Comparison of ENCODE assay signal across 21 cellular contexts in the genomic region with DNA sequence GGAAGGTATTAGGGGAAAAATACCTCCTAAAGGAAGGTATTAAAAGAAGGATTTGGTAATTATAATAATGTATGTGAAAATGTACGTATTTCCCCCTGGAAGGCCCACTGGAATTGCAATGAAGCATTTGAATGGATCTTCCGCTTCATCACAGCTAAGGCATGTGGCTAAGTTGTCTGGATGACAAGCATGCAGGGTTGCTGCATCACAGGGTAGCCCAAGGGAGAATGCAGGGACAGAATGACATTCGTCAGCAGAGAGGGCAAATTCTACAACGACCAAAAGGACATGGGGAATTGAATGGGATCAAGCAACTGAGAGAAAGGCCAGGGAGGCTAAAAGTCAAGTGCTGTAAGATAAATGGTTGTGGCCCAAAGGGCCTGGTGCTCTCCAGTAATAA.
DNase-seq lines count a peak whose midpoint lies in the region; ATAC-seq and TF ChIP-seq lines count a peak whose summit lies in the region.
"Had no signal": no experiment of that assay in that cellular context is flagged by ENCODE, and none has a peak within 500 bp of the region (broad histone marks: within the 10 kb centered on the region; RNA-seq: fewer than 3 reads in every experiment).

No MANE protein-coding gene starts in this region.

- H3K9me3 ChIP-seq in stomach, result no peaks in the 10 kb centered on the region
- H3K9me3 ChIP-seq: BLaER1, neutrophil had no signal

- no peaks in the 10 kb centered on the region for H3K27me3 Mint-ChIP-seq in neural crest cell (ENCODE audit: low read depth)
- H3K27me3 Mint-ChIP-seq: activated CD8-positive, alpha-beta T cell treated with anti-CD3 and anti-CD28 coated beads for 36 hours; activated naive CD8-positive, alpha-beta T cell treated with anti-CD3 and anti-CD28 coated beads, Interleukin-2, amount 10 ng/mL, durations not matched to agents 7 days and 5 days; central memory CD8-positive, alpha-beta T cell; IgD-negative memory B cell; memory B cell had no signal

- no peaks in the 10 kb centered on the region for H3K4me1 ChIP-seq in stomach

- DNase-seq in Daoy (ENCODE audit: low read depth) (peak; percentile 12), M059J (ENCODE audit: low read depth) (peak; percentile 57), glomerular visceral epithelial cell (ENCODE audit: extremely low spot score) (peak; percentile 45), neural crest cell (ENCODE audit: low read depth, low spot score) (no peak), stomach (no peak), GF-D8 (lab: John Stamatoyannopoulos, UW) (no peak), NCI-H2081 treated with DMSO at 0.1 percent for 48 hours (lab: John Stamatoyannopoulos, UW) (no peak)
- DNase-seq: activated CD8-positive, alpha-beta T cell treated with anti-CD3 and anti-CD28 coated beads for 36 hours; activated naive CD8-positive, alpha-beta T cell treated with anti-CD3 and anti-CD28 coated beads, Interleukin-2, amount 10 ng/mL, durations not matched to agents 7 days and 5 days; activated T-cell treated with anti-CD3 and anti-CD28 coated beads, Interleukin-2, amount 50 U/mL, for 48 hours; MV-4-11; NCI-H2029 treated with DMSO at 0.1 percent for 48 hours; stimulated activated CD4-positive, alpha-beta T cell treated with anti-CD3 and anti-CD28 coated beads, Interleukin-4, amount 100 ng/mL, for 4 hours had no signal

- peaks cover 0 to 55% (median 38%) of the 10 kb centered on the region in 4 donors for H3K36me3 ChIP-seq in stomach

- no peaks in the 10 kb centered on the region for H3K27me3 ChIP-seq in stomach
- H3K27me3 ChIP-seq: BLaER1, neutrophil had no signal

- no peak for ATAC-seq in GM21367 (IDR thresholded peaks at IDR 0.05; ENCODE audit: unreplicated experiment)
- ATAC-seq: activated CD8-positive, alpha-beta T cell treated with anti-CD3 and anti-CD28 coated beads for 36 hours; Panc1 had no signal

- peaks cover 16% of the 10 kb centered on the region for H3K4me1 Mint-ChIP-seq in neural crest cell
- H3K4me1 Mint-ChIP-seq: central memory CD8-positive, alpha-beta T cell had no signal

- peaks cover 20% of the 10 kb centered on the region for H3K36me3 Mint-ChIP-seq in neural crest cell (ENCODE audit: low read depth)

- no peak overlapping the region for H3K4me3 Mint-ChIP-seq in neural crest cell
- H3K4me3 Mint-ChIP-seq: activated CD8-positive, alpha-beta T cell treated with anti-CD3 and anti-CD28 coated beads for 36 hours; activated naive CD8-positive, alpha-beta T cell treated with anti-CD3 and anti-CD28 coated beads, Interleukin-2, amount 10 ng/mL, durations not matched to agents 7 days and 5 days; central memory CD8-positive, alpha-beta T cell; IgD-negative memory B cell; memory B cell had no signal

- H3K4me3 ChIP-seq in stomach, result no peak overlapping the region
- H3K4me3 ChIP-seq: BLaER1, skin epidermis had no signal

- no peak overlapping the region for H3K27ac ChIP-seq in stomach
- H3K27ac ChIP-seq: BLaER1, neutrophil, skin epidermis had no signal

- H3K9me3 Mint-ChIP-seq in neural crest cell, result peaks cover 8% of the 10 kb centered on the region

- no peak for TF ChIP-seq POLR2A in stomach (IDR thresholded peaks at IDR 0.05)

- intact Hi-C loops in stomach (cut with DNase I; ENCODE audit: low total_unique reads), result no loop called here

- H3K27ac Mint-ChIP-seq in neural crest cell (ENCODE audit: unreplicated experiment), result peak overlapping the region; percentile 40
- H3K27ac Mint-ChIP-seq: activated CD8-positive, alpha-beta T cell treated with anti-CD3 and anti-CD28 coated beads for 36 hours; activated naive CD8-positive, alpha-beta T cell treated with anti-CD3 and anti-CD28 coated beads, Interleukin-2, amount 10 ng/mL, durations not matched to agents 7 days and 5 days; IgD-negative memory B cell; memory B cell had no signal

- TF ChIP-seq EP300 in stomach (IDR thresholded peaks at IDR 0.05), result no peak

- 81 to 86% (median 84%) methylated on average over 4 of the region's 4 CpGs for WGBS in stomach, 5 donors

- no peak for TF ChIP-seq CTCF in neural crest cell (conservative IDR thresholded peaks at IDR 0.05)
- no peak for TF ChIP-seq CTCF in stomach (IDR thresholded peaks at IDR 0.05)

Comparison
In these comparisons a context has a peak if more than half of its experiments do, and no peak if none do; other contexts are left out.
1. DNase-seq: peak in Daoy (single experiment), M059J (single experiment) and glomerular visceral epithelial cell (single experiment); none in neural crest cell (single experiment), stomach (single experiment), GF-D8 (single experiment) and NCI-H2081 treated with DMSO at 0.1 percent for 48 hours (single experiment).